In genomic region chr5:61824396-61824795, GRCh38 we compare ENCODE assay signal across 18 cellular contexts.
"Had no signal": no experiment of that assay in that cellular context is flagged by ENCODE, and none has a peak within 500 bp of the region (broad histone marks: within the 10 kb centered on the region; RNA-seq: fewer than 3 reads in every experiment).

No MANE protein-coding gene starts in this region.

- H3K9me3 ChIP-seq: Peyer's patch had no signal

- H3K4me3 ChIP-seq: Peyer's patch had no signal

- H3K4me1 ChIP-seq: Peyer's patch had no signal

- DNase-seq: activated CD4-positive, alpha-beta T cell treated with anti-CD3 and anti-CD28 coated beads for 48 hours; activated CD4-positive, alpha-beta T cell treated with anti-CD3 and anti-CD28 coated beads, Interleukin-2, amount 50 U/mL, for 48 hours; activated CD4-positive, CD25-positive, alpha-beta regulatory T cell treated with anti-CD3 and anti-CD28 coated beads, Interleukin-2, amount 50 U/mL, for 72 hours; activated CD8-positive, alpha-beta memory T cell treated with anti-CD3 and anti-CD28 coated beads, Interleukin-2, amount 10 ng/mL, durations not matched to agents 7 days and 5 days; activated gamma-delta T cell; activated naive CD4-positive, alpha-beta T cell treated with anti-CD3 and anti-CD28 coated beads for 36 hours; activated T-cell treated with anti-CD3 and anti-CD28 coated beads, Interleukin-2, amount 50 U/mL, for 24 hours; brain microvascular endothelial cell; cerebellar nuclear complex; IMR-90; KG1; MV-4-11; NCI-H2029 treated with DMSO at 0.1 percent for 48 hours; NCI-H446; NK-92 treated with Interleukin-12 subunit alpha and Interleukin-12 subunit beta, amount 100 ng/mL, for 24 hours; OCI-M1; Peyer's patch had no signal

- H3K36me3 ChIP-seq: brain microvascular endothelial cell, Peyer's patch had no signal

- H3K27ac ChIP-seq: brain microvascular endothelial cell, Peyer's patch, RWPE1 had no signal

- H3K27me3 ChIP-seq: brain microvascular endothelial cell, Peyer's patch had no signal
